In the genomic region with DNA sequence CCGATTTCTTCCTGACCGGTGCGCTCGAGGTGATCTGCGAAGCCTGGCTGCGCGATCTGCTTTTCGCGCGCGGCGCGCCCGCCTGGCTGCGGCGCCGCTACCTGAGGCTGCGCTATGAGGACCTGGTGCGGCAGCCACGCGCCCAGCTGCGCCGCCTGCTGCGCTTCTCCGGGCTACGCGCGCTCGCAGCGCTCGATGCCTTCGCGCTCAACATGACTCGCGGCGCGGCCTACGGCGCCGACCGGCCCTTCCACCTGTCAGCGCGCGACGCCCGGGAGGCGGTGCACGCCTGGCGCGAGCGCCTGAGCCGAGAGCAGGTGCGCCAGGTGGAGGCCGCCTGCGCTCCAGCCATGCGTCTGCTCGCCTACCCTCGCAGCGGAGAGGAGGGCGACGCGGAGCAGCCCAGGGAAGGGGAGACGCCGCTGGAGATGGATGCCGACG, we compare ENCODE assay signal across 8 cellular contexts. TPM values are rescaled to one million over a fixed set of nuclear protein-coding genes. Genes with fewer than 3 reads are reported as not detected.
DNase-seq lines count a peak whose midpoint lies in the region; ATAC-seq and TF ChIP-seq lines count a peak whose summit lies in the region.

No MANE protein-coding gene starts in this region.

- DNase-seq in GM10266 (ENCODE audit: extremely low spot score) (peak; percentile 27), HK-2 (ENCODE audit: unreplicated experiment) (peak; percentile 33), WTC11 (ENCODE audit: low spot score) (peak; percentile 37), LoVo (ENCODE audit: low spot score) (no peak), CD1c-positive myeloid dendritic cell (ENCODE audit: extremely low spot score) (no peak)
- peak in 8 of 9 donors; percentile 10 to 52 (median 38) for DNase-seq in naive thymus-derived CD4-positive, alpha-beta T cell

- no peak overlapping the region for H3K4me3 ChIP-seq in endocrine pancreas (ENCODE audit: control insufficient read depth, insufficient read depth, low read length)
- H3K4me3 ChIP-seq in naive thymus-derived CD4-positive, alpha-beta T cell (ENCODE audit: low read length) = peak overlapping the region; percentile 61

- H3K27ac ChIP-seq in naive thymus-derived CD4-positive, alpha-beta T cell (ENCODE audit: low read depth, low read length) = no peak overlapping the region

- H3K9me3 Mint-ChIP-seq in WTC11 = no peaks in the 10 kb centered on the region
- H3K9me3 Mint-ChIP-seq in naive thymus-derived CD4-positive, alpha-beta T cell = no peaks in the 10 kb centered on the region

- ATAC-seq in WTC11 (peak; percentile 5; the same call in 1 of the 2 replicates), GM18502 (IDR thresholded peaks at IDR 0.05; ENCODE audit: poor library complexity, unreplicated experiment) (no peak)
- peak; percentile 41 for ATAC-seq in naive thymus-derived CD4-positive, alpha-beta T cell

- no peaks in the 10 kb centered on the region for H3K9me3 ChIP-seq in endocrine pancreas (ENCODE audit: control insufficient read depth, low read length)
- no peaks in the 10 kb centered on the region for H3K9me3 ChIP-seq in naive thymus-derived CD4-positive, alpha-beta T cell (ENCODE audit: control insufficient read depth in 2 of 3, low read length in 3 of 3)

- H3K9ac ChIP-seq in endocrine pancreas (ENCODE audit: control insufficient read depth, insufficient read depth, low read length) = peak overlapping the region; percentile 51

- peak overlapping the region; percentile 82 for H3K4me3 Mint-ChIP-seq in WTC11
- H3K4me3 Mint-ChIP-seq in naive thymus-derived CD4-positive, alpha-beta T cell = peak overlapping the region in 8 of 10 donors; percentile 16 to 83 (median 67)

- no peak for TF ChIP-seq CTCF in GM10266 (IDR thresholded peaks at IDR 0.05; ENCODE audit: control insufficient read depth, insufficient read depth, low read depth, missing control alignments)
- no peak for TF ChIP-seq CTCF in WTC11 (IDR thresholded peaks at IDR 0.05)

- H3K36me3 ChIP-seq in endocrine pancreas (ENCODE audit: control insufficient read depth, insufficient read depth, low read length) = no peaks in the 10 kb centered on the region
- H3K36me3 ChIP-seq in naive thymus-derived CD4-positive, alpha-beta T cell (ENCODE audit: control insufficient read depth in 2 of 3, insufficient read depth in 3 of 3, low read length in 3 of 3) = no peaks in the 10 kb centered on the region

- POLR2A ChIA-PET in WTC11 (lab: Charles Lee) = no interaction called here
- POLR2A ChIA-PET in naive thymus-derived CD4-positive, alpha-beta T cell (lab: Charles Lee) = interaction anchor here (1.5 to 1.7 kb wide), 2 partner anchors 12 to 37 kb away, joined by 4 to 6 read pairs; no protein-coding TSS in a partner anchor

- H3K27ac Mint-ChIP-seq in WTC11 = no peak overlapping the region
- no peak overlapping the region for H3K27ac Mint-ChIP-seq in naive thymus-derived CD4-positive, alpha-beta T cell

- peaks cover 3% of the 10 kb centered on the region for H3K27me3 Mint-ChIP-seq in WTC11 (ENCODE audit: low read depth)
- H3K27me3 Mint-ChIP-seq in naive thymus-derived CD4-positive, alpha-beta T cell = no peaks in the 10 kb centered on the region

- no peaks in the 10 kb centered on the region for H3K4me1 ChIP-seq in endocrine pancreas (ENCODE audit: control insufficient read depth, insufficient read depth, low read length)
- H3K4me1 ChIP-seq in naive thymus-derived CD4-positive, alpha-beta T cell (ENCODE audit: control insufficient read depth in 2 of 2, insufficient read depth in 2 of 2, low read length in 2 of 2) = peaks cover 3 to 17% of the 10 kb centered on the region in 2 donors

- 0 out of 2 replicates have a peak, but pooled peaks cover 3% of the 10 kb centered on the region for H3K36me3 Mint-ChIP-seq in WTC11
- peaks cover 0 to 23% (median 0%) of the 10 kb centered on the region in 5 donors for H3K36me3 Mint-ChIP-seq in naive thymus-derived CD4-positive, alpha-beta T cell

- H3K4me1 Mint-ChIP-seq in WTC11 = peaks cover 39% of the 10 kb centered on the region
- H3K4me1 Mint-ChIP-seq in naive thymus-derived CD4-positive, alpha-beta T cell = peaks cover 21 to 51% (median 38%) of the 10 kb centered on the region in 7 donors

- no peaks in the 10 kb centered on the region for H3K27me3 ChIP-seq in endocrine pancreas (ENCODE audit: control insufficient read depth, insufficient read depth, low read length)
- H3K27me3 ChIP-seq in naive thymus-derived CD4-positive, alpha-beta T cell (ENCODE audit: control insufficient read depth in 2 of 2, insufficient read depth in 2 of 2, low read length in 2 of 2) = no peaks in the 10 kb centered on the region

- CTCF ChIA-PET in WTC11 (lab: Charles Lee) = no interaction called here
- CTCF ChIA-PET in naive thymus-derived CD4-positive, alpha-beta T cell (lab: Charles Lee) = no interaction called here

- intact Hi-C loops in naive thymus-derived CD4-positive, alpha-beta T cell (cut with micrococcal nuclease) = loop anchor here (1.0 to 5.0 kb wide), 6 partner anchors 13 to 1703 kb away; a partner anchor contains a TSS

TF ChIP-seq in WTC11, 78 proteins besides CTCF, POLR2A, EP300 and RAD21 (continues in another document):
- TF ChIP-seq ETV6 (CRISPR knock-in tag; IDR thresholded peaks at IDR 0.05) (peak; percentile 74), ZNF138 (CRISPR knock-in tag; conservative IDR thresholded peaks at IDR 0.05) (0 out of 2 replicates have a peak, but pooled peaks have one; percentile 18), MYBL2 (CRISPR knock-in tag; IDR thresholded peaks at IDR 0.05) (peak; percentile 71; the same call in 1 of the 2 replicates), FOXK1 (CRISPR knock-in tag; IDR thresholded peaks at IDR 0.05) (peak; percentile 69; the same call in 1 of the 2 replicates), NR2C2 (CRISPR knock-in tag; IDR thresholded peaks at IDR 0.05) (peak; percentile 51; the same call in 1 of the 2 replicates), IRF2 (CRISPR knock-in tag; IDR thresholded peaks at IDR 0.05; ENCODE audit: borderline replicate concordance, low read depth) (no peak), FOXP1 (CRISPR knock-in tag; IDR thresholded peaks at IDR 0.05; ENCODE audit: borderline replicate concordance) (peak; percentile 31; the same call in 1 of the 2 replicates), SMAD3 (CRISPR knock-in tag; IDR thresholded peaks at IDR 0.05; ENCODE audit: borderline replicate concordance) (no peak), CREM (CRISPR knock-in tag; IDR thresholded peaks at IDR 0.05) (0 out of 2 replicates have a peak, but pooled peaks have one; percentile 24), NR1H2 (CRISPR knock-in tag; IDR thresholded peaks at IDR 0.05) (no peak)
- TF ChIP-seq, protein P1, sequence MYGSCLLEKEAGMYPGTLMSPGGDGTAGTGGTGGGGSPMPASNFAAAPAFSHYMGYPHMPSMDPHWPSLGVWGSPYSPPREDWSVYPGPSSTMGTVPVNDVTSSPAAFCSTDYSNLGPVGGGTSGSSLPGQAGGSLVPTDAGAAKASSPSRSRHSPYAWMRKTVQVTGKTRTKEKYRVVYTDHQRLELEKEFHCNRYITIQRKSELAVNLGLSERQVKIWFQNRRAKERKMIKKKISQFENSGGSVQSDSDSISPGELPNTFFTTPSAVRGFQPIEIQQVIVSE (CRISPR knock-in tag; IDR thresholded peaks at IDR 0.05; ENCODE audit: borderline replicate concordance) = no peak
- TF ChIP-seq, protein P2, sequence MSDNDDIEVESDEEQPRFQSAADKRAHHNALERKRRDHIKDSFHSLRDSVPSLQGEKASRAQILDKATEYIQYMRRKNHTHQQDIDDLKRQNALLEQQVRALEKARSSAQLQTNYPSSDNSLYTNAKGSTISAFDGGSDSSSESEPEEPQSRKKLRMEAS (CRISPR knock-in tag; IDR thresholded peaks at IDR 0.05) = peak; percentile 66; the same call in 1 of the 2 replicates
- TF ChIP-seq, protein P3, sequence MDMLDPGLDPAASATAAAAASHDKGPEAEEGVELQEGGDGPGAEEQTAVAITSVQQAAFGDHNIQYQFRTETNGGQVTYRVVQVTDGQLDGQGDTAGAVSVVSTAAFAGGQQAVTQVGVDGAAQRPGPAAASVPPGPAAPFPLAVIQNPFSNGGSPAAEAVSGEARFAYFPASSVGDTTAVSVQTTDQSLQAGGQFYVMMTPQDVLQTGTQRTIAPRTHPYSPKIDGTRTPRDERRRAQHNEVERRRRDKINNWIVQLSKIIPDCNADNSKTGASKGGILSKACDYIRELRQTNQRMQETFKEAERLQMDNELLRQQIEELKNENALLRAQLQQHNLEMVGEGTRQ (CRISPR knock-in tag; IDR thresholded peaks at IDR 0.05) = no peak
- TF ChIP-seq, protein P4, sequence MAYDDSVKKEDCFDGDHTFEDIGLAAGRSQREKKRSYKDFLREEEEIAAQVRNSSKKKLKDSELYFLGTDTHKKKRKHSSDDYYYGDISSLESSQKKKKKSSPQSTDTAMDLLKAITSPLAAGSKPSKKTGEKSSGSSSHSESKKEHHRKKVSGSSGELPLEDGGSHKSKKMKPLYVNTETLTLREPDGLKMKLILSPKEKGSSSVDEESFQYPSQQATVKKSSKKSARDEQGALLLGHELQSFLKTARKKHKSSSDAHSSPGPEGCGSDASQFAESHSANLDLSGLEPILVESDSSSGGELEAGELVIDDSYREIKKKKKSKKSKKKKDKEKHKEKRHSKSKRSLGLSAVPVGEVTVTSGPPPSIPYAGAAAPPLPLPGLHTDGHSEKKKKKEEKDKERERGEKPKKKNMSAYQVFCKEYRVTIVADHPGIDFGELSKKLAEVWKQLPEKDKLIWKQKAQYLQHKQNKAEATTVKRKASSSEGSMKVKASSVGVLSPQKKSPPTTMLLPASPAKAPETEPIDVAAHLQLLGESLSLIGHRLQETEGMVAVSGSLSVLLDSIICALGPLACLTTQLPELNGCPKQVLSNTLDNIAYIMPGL (CRISPR knock-in tag; IDR thresholded peaks at IDR 0.05) = peak; percentile 48; the same call in 1 of the 2 replicates
- TF ChIP-seq, protein P5, sequence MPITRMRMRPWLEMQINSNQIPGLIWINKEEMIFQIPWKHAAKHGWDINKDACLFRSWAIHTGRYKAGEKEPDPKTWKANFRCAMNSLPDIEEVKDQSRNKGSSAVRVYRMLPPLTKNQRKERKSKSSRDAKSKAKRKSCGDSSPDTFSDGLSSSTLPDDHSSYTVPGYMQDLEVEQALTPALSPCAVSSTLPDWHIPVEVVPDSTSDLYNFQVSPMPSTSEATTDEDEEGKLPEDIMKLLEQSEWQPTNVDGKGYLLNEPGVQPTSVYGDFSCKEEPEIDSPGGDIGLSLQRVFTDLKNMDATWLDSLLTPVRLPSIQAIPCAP (CRISPR knock-in tag; IDR thresholded peaks at IDR 0.05) = peak; percentile 55

RNA-seq across cellular contexts. Expression of a gene that starts 1.4 kb away (rescaled TPM):
- total RNA-seq in WTC11 (2021) = 17.0 to 19.6 TPM (median 18.5 TPM) in 3 replicates
- 1 to 10 TPM; 2.1 to 7.2 (median 2.3) TPM for total RNA-seq in naive thymus-derived CD4-positive, alpha-beta T cell
- polyA plus RNA-seq in naive thymus-derived CD4-positive, alpha-beta T cell = 1 to 10 TPM; 3.0 to 3.1 TPM

RNA-seq across cellular contexts. Expression of a gene that starts 29.7 kb away (rescaled TPM):
- total RNA-seq in WTC11 (2021) = 4.4 to 7.6 TPM (median 7.0 TPM) in 3 replicates
- total RNA-seq in naive thymus-derived CD4-positive, alpha-beta T cell = 1 to 10 TPM; 2.1 to 6.9 (median 5.8) TPM
- polyA plus RNA-seq in naive thymus-derived CD4-positive, alpha-beta T cell = under 1 TPM; 0.77 to 0.86 TPM

Comparison
In these comparisons a context has a peak if more than half of its experiments do, and no peak if none do; other contexts are left out.
1. DNase-seq: peak in GM10266 (single experiment), HK-2 (single experiment), WTC11 (single experiment) and naive thymus-derived CD4-positive, alpha-beta T cell (8 of 9); none in LoVo (single experiment) and CD1c-positive myeloid dendritic cell (single experiment).